Comparison of ENCODE assay signal across 8 cellular contexts in the genomic region with DNA sequence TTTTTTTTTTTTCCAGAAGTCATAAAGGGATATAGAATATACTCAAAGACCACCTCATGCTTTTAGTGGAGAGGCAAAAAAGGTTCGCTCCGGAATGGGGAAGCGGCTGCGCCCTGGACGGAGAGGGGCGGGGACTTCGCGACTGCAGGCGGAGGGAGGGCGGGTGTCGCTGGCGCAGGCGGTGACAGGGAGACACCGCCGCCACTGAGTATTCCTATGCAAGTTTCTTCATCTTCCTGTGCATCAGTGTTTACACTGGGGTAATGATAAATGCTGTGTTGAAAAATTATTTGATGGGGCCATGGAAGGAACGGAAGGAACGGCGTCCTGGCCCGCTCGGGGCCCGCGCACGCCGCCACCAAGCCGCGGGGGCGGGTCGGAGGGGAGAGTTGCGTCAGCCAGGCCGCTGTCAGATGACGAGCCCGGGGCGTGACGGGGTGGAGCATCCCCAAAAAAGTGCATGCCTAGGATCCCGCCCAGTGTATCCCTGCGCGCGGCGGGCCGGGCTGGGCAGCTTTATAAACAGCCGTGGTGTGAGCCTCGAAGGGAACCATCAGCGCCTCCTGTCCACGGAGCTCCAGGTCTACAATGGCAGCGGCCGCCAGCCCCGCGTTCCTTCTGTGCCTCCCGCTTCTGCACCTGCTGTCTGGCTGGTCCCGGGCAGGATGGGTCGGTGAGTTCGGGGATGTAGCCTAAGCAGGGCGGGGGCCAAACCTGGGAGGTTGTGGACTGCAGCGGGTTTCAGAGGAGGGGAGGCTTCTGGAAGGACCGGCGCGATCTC. TPM values are rescaled to one million over a fixed set of nuclear protein-coding genes. Genes with fewer than 3 reads are reported as not detected.
DNase-seq lines count a peak whose midpoint lies in the region; ATAC-seq and TF ChIP-seq lines count a peak whose summit lies in the region.

A gene with protein sequence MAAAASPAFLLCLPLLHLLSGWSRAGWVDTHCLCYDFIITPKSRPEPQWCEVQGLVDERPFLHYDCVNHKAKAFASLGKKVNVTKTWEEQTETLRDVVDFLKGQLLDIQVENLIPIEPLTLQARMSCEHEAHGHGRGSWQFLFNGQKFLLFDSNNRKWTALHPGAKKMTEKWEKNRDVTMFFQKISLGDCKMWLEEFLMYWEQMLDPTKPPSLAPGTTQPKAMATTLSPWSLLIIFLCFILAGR (plus strand): TSS at position 482 of the 781 bp plus-strand sequence. CDS start 107 bp downstream, at position 589.

- intact Hi-C loops in transverse colon (cut with DNase I; ENCODE audit: low total_unique reads), result no loop called here

- H2AFZ ChIP-seq in MM.1S (ENCODE audit: low read length) (peak within 1 kb of the TSS; percentile 56; the same call in 1 of the 2 replicates), trophoblast cell (ENCODE audit: insufficient read depth, low read length, poor library complexity) (peak within 1 kb of the TSS; percentile 50)

- TF ChIP-seq CTCF in AG09319 (IDR thresholded peaks at IDR 0.05; ENCODE audit: low read depth, low read length), result peak; percentile 17
- peak; percentile 8; the same call in 1 of the 2 replicates for TF ChIP-seq CTCF in MM.1S (IDR thresholded peaks at IDR 0.05; ENCODE audit: low read length)
- peak; percentile 22 for TF ChIP-seq CTCF in cardiac muscle cell (IDR thresholded peaks at IDR 0.05; ENCODE audit: low read depth, low read length)
- TF ChIP-seq CTCF in transverse colon (IDR thresholded peaks at IDR 0.05), result no peak

- H3K9me3 Mint-ChIP-seq in activated naive CD4-positive, alpha-beta T cell treated with anti-CD3 and anti-CD28 coated beads, Interleukin-2, amount 50 U/mL, for 24 hours, result no peaks in the 10 kb centered on the region

- no peak within 1 kb of the TSS for H4K91ac ChIP-seq in trophoblast cell (ENCODE audit: low read depth, low read length)

- H3K4me1 Mint-ChIP-seq in activated naive CD4-positive, alpha-beta T cell treated with anti-CD3 and anti-CD28 coated beads, Interleukin-2, amount 50 U/mL, for 24 hours, result peaks cover 30% of the 10 kb centered on the region

- H3K23ac ChIP-seq in trophoblast cell (ENCODE audit: low read length), result no peak within 1 kb of the TSS

- H3K4me2 ChIP-seq in MM.1S (ENCODE audit: low read depth, low read length) (peak within 1 kb of the TSS; percentile 73), trophoblast cell (ENCODE audit: low read length) (peak within 1 kb of the TSS; percentile 61)

- peaks cover 47% of the 10 kb centered on the region for H3K27me3 Mint-ChIP-seq in activated naive CD4-positive, alpha-beta T cell treated with anti-CD3 and anti-CD28 coated beads, Interleukin-2, amount 50 U/mL, for 24 hours

- DNase-seq in AG09319 (ENCODE audit: extremely low read depth, low read depth) (peak; percentile 63), MM.1S (peak; percentile 27), cardiac muscle cell (ENCODE audit: low read depth in 1 of 2, low spot score in 1 of 2) (peak; percentile 51 to 87), trophoblast cell (peak; percentile 15 to 54), transverse colon (peak; percentile 78)

- H3K4me3 ChIP-seq in MM.1S (ENCODE audit: low read length) (peak within 1 kb of the TSS; percentile 57), cardiac muscle cell (peak within 1 kb of the TSS; percentile 28), trophoblast cell (ENCODE audit: low read depth, low read length) (peak within 1 kb of the TSS; percentile 38), transverse colon (peak within 1 kb of the TSS; percentile 13 to 45 (median 28))

- no peak within 1 kb of the TSS for H2BK120ac ChIP-seq in trophoblast cell (ENCODE audit: insufficient read depth, low read length, poor library complexity)

- no peaks in the 10 kb centered on the region for H3K36me3 Mint-ChIP-seq in activated naive CD4-positive, alpha-beta T cell treated with anti-CD3 and anti-CD28 coated beads, Interleukin-2, amount 50 U/mL, for 24 hours

- in situ Hi-C loops in transverse colon (cut with MboI; ENCODE audit: low pct_ligation_motif_present in 1 of 4, low pct_unique_long_range_greater_than_20kb in 1 of 4, low sequenced_read_pairs in 3 of 4), result no loop called here

- no CpG with 5 or more reads among the region's 57 CpGs for WGBS in trophoblast cell (ENCODE audit: extremely low coverage, insufficient coverage, insufficient read length)
- WGBS in transverse colon (ENCODE audit: low coverage in 1 of 2), 2 donors, result 2% methylated on average over 11 to 48 of the region's 57 CpGs

- no peak within 1 kb of the TSS for H2AK5ac ChIP-seq in trophoblast cell (ENCODE audit: low read length)

- H3K27ac Mint-ChIP-seq in activated naive CD4-positive, alpha-beta T cell treated with anti-CD3 and anti-CD28 coated beads, Interleukin-2, amount 50 U/mL, for 24 hours, result peak within 1 kb of the TSS; percentile 95

- H2BK5ac ChIP-seq in trophoblast cell (ENCODE audit: low read depth, low read length, poor library complexity), result no peak within 1 kb of the TSS

- H3K9me3 ChIP-seq in MM.1S (replicated peaks; ENCODE audit: insufficient read depth, low read length) (no peaks in the 10 kb centered on the region), cardiac muscle cell (ENCODE audit: low read depth) (no peaks in the 10 kb centered on the region), trophoblast cell (ENCODE audit: insufficient read depth, low read depth, low read length) (peaks cover 9% of the 10 kb centered on the region), transverse colon (no peaks in the 10 kb centered on the region)

- TF ChIP-seq EP300 in transverse colon (IDR thresholded peaks at IDR 0.05; ENCODE audit: low read depth), result no peak

- ATAC-seq in GM19467 (IDR thresholded peaks at IDR 0.05; ENCODE audit: unreplicated experiment) (peak; percentile 73), SK-N-SH treated with all-trans-retinoic acid at 6 μM for 48 hours (peak; percentile 65)

- H3K4ac ChIP-seq in trophoblast cell (ENCODE audit: low read depth, low read length), result no peak within 1 kb of the TSS

- TF ChIP-seq POLR2A in transverse colon (IDR thresholded peaks at IDR 0.05), result no peak

- H3K4me1 ChIP-seq in MM.1S (ENCODE audit: low read length) (no peaks in the 10 kb centered on the region), cardiac muscle cell (ENCODE audit: low read depth) (peaks cover 4% of the 10 kb centered on the region), trophoblast cell (ENCODE audit: control insufficient read depth in 1 of 2, insufficient read depth in 2 of 2, low read length in 2 of 2) (peaks cover 9 to 18% of the 10 kb centered on the region in 2 experiments), transverse colon (peaks cover 11 to 24% (median 23%) of the 10 kb centered on the region in 4 donors)

- no peak within 1 kb of the TSS for H2BK12ac ChIP-seq in trophoblast cell (ENCODE audit: low read length)

- peaks cover 40% of the 10 kb centered on the region for H3K27me3 ChIP-seq in MM.1S (replicated peaks; ENCODE audit: insufficient read depth, low read length)
- H3K27me3 ChIP-seq in cardiac muscle cell, result peaks cover 100% of the 10 kb centered on the region
- peaks cover 51% of the 10 kb centered on the region for H3K27me3 ChIP-seq in trophoblast cell (ENCODE audit: insufficient read depth, low read length)
- peaks cover 93% of the 10 kb centered on the region for H3K27me3 ChIP-seq in transverse colon

- H3K9ac ChIP-seq in MM.1S (ENCODE audit: low read length) (peak within 1 kb of the TSS; percentile 28; the same call in 1 of the 2 replicates), trophoblast cell (ENCODE audit: low read length) (no peak within 1 kb of the TSS)

- no peak within 1 kb of the TSS for H4K12ac ChIP-seq in trophoblast cell (ENCODE audit: low read depth, low read length)

- H3K36me3 ChIP-seq in MM.1S (replicated peaks; ENCODE audit: insufficient read depth, low read length) (no peaks in the 10 kb centered on the region), cardiac muscle cell (no peaks in the 10 kb centered on the region), trophoblast cell (ENCODE audit: control insufficient read depth in 1 of 2, insufficient read depth in 2 of 2, low read length in 2 of 2) (no peaks in the 10 kb centered on the region), transverse colon (no peaks in the 10 kb centered on the region)

- H3K79me2 ChIP-seq in MM.1S (ENCODE audit: low read length), result no peaks in the 10 kb centered on the region
- H3K79me2 ChIP-seq in trophoblast cell (ENCODE audit: control insufficient read depth, insufficient read depth, low read length, poor library complexity), result no peaks in the 10 kb centered on the region

- H3K18ac ChIP-seq in trophoblast cell (ENCODE audit: low read length), result no peak within 1 kb of the TSS

- no peak within 1 kb of the TSS for H3K14ac ChIP-seq in trophoblast cell (ENCODE audit: low read length)

- H3K9me2 ChIP-seq in MM.1S (replicated peaks; ENCODE audit: insufficient read depth, low read length), result no peaks in the 10 kb centered on the region

- no peaks in the 10 kb centered on the region for H3K79me1 ChIP-seq in trophoblast cell (ENCODE audit: low read length)

- no peaks in the 10 kb centered on the region for H3F3A ChIP-seq in MM.1S (ENCODE audit: insufficient read depth, low read length)

- H3K4me3 Mint-ChIP-seq in activated naive CD4-positive, alpha-beta T cell treated with anti-CD3 and anti-CD28 coated beads, Interleukin-2, amount 50 U/mL, for 24 hours, result peak within 1 kb of the TSS; percentile 96

- no peaks in the 10 kb centered on the region for H4K20me1 ChIP-seq in MM.1S (ENCODE audit: insufficient read depth, low read length)

- H4K8ac ChIP-seq in trophoblast cell (ENCODE audit: low read depth, low read length), result no peak within 1 kb of the TSS

- no peak within 1 kb of the TSS for H3K27ac ChIP-seq in MM.1S (ENCODE audit: low read length)
- no peak within 1 kb of the TSS for H3K27ac ChIP-seq in cardiac muscle cell
- no peak within 1 kb of the TSS for H3K27ac ChIP-seq in trophoblast cell (ENCODE audit: low read depth, low read length)
- no peak within 1 kb of the TSS for H3K27ac ChIP-seq in transverse colon

TF ChIP-seq in SK-N-SH treated with all-trans-retinoic acid at 6 μM for 48 hours, 23 proteins besides CTCF, POLR2A, EP300 and RAD21 (continues in another document):
- no peak for TF ChIP-seq RARB (CRISPR knock-in tag; IDR thresholded peaks at IDR 0.05)
- TF ChIP-seq PATZ1 (CRISPR knock-in tag; IDR thresholded peaks at IDR 0.05; ENCODE audit: borderline replicate concordance), result no peak

RNA-seq across cellular contexts. Expression of the gene that starts here (rescaled TPM):
- total RNA-seq in cardiac muscle cell, result 0.04 TPM in 1 of 2 replicates, not detected in the other
- not detected in 2 replicates for polyA plus RNA-seq in cardiac muscle cell
- 0.48 and 0.58 TPM in 2 replicates for polyA plus RNA-seq in trophoblast cell (2013)
- not detected for total RNA-seq in transverse colon

Comparison
In these comparisons a context has a peak if more than half of its experiments do, and no peak if none do; other contexts are left out.
1. Peak in DNase-seq and H3K4me3 ChIP-seq in cardiac muscle cell; RNA of the gene not detected or under 1 TPM.
2. Peak in DNase-seq and H3K4me3 ChIP-seq in transverse colon; RNA of the gene not detected or under 1 TPM.
3. DNase-seq: peak in every context shown above with its lines; median percentile 78 in transverse colon; 69 in cardiac muscle cell; 63 in AG09319; 34 in trophoblast cell; 27 in MM.1S.
4. CTCF ChIP-seq: peak in AG09319 (single experiment), MM.1S (single experiment) and cardiac muscle cell (single experiment); none in transverse colon (0 of 5).
5. Peak in every context shown above with its lines, with median percentiles within 50 percentile points of each other: H3K4me3 ChIP-seq.